1 cellular context compared by ENCODE assay signal in the genomic region with DNA sequence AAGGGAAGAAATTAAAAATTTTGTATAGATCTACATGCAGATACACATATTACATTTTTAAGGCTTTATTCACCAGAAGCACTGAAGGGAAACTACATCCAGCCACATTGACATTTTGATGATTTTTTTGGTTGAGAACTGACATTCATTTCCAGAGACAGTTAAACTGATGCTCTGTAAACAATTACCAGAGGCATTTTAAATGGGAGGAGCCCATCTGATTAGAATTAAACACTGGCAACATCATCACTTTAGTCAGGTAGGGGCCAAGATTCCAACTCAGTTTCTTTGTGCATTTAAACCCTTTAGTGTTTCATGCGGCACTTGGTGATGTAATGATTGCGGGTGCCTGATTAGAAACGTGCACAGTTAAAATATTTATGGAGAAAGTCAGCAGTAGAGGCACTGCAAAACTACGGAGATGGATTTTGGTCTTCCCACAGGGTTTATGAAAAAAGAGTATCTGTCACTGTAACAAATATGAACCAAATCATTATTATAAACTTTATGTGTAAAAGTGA.
TF ChIP-seq lines count a peak whose summit lies in the region.

No MANE protein-coding gene starts in this region.

TF ChIP-seq in SK-N-SH, 30 proteins besides CTCF, POLR2A, EP300 and RAD21 (continued from another document):
- TF ChIP-seq, protein P1, sequence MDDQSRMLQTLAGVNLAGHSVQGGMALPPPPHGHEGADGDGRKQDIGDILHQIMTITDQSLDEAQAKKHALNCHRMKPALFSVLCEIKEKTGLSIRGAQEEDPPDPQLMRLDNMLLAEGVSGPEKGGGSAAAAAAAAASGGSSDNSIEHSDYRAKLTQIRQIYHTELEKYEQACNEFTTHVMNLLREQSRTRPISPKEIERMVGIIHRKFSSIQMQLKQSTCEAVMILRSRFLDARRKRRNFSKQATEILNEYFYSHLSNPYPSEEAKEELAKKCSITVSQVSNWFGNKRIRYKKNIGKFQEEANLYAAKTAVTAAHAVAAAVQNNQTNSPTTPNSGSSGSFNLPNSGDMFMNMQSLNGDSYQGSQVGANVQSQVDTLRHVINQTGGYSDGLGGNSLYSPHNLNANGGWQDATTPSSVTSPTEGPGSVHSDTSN (IDR thresholded peaks at IDR 0.05), result peak; percentile 40; the same call in 1 of the 2 replicates
- TF ChIP-seq POLR2AphosphoS5 (IDR thresholded peaks at IDR 0.05; ENCODE audit: low read depth, low read length) (no peak), YY1 (IDR thresholded peaks at IDR 0.05; ENCODE audit: low read depth) (no peak), TEAD4 (IDR thresholded peaks at IDR 0.05; ENCODE audit: borderline replicate concordance, insufficient read depth) (peak; percentile 13; the same call in 1 of the 2 replicates), MXI1 (IDR thresholded peaks at IDR 0.05; ENCODE audit: low read depth, low read length) (no peak), CHD2 (IDR thresholded peaks at IDR 0.05; ENCODE audit: low read length, partially characterized antibody) (no peak), FOSL2 (IDR thresholded peaks at IDR 0.05; ENCODE audit: borderline replicate concordance, low read depth) (no peak), RCOR1 (IDR thresholded peaks at IDR 0.05; ENCODE audit: low read length) (no peak), NRF1 (IDR thresholded peaks at IDR 0.05; ENCODE audit: low read depth, low read length) (no peak), JUND (IDR thresholded peaks at IDR 0.05) (peak; percentile 22; the same call in 1 of the 2 replicates), FOXM1 (IDR thresholded peaks at IDR 0.05; ENCODE audit: low read depth) (no peak), SIN3A (IDR thresholded peaks at IDR 0.05; ENCODE audit: borderline replicate concordance, low read depth, low read length) (no peak)
- TF ChIP-seq, protein P2, sequence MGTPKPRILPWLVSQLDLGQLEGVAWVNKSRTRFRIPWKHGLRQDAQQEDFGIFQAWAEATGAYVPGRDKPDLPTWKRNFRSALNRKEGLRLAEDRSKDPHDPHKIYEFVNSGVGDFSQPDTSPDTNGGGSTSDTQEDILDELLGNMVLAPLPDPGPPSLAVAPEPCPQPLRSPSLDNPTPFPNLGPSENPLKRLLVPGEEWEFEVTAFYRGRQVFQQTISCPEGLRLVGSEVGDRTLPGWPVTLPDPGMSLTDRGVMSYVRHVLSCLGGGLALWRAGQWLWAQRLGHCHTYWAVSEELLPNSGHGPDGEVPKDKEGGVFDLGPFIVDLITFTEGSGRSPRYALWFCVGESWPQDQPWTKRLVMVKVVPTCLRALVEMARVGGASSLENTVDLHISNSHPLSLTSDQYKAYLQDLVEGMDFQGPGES (IDR thresholded peaks at IDR 0.05; ENCODE audit: low read depth, low read length), result no peak
- TF ChIP-seq, protein P3, sequence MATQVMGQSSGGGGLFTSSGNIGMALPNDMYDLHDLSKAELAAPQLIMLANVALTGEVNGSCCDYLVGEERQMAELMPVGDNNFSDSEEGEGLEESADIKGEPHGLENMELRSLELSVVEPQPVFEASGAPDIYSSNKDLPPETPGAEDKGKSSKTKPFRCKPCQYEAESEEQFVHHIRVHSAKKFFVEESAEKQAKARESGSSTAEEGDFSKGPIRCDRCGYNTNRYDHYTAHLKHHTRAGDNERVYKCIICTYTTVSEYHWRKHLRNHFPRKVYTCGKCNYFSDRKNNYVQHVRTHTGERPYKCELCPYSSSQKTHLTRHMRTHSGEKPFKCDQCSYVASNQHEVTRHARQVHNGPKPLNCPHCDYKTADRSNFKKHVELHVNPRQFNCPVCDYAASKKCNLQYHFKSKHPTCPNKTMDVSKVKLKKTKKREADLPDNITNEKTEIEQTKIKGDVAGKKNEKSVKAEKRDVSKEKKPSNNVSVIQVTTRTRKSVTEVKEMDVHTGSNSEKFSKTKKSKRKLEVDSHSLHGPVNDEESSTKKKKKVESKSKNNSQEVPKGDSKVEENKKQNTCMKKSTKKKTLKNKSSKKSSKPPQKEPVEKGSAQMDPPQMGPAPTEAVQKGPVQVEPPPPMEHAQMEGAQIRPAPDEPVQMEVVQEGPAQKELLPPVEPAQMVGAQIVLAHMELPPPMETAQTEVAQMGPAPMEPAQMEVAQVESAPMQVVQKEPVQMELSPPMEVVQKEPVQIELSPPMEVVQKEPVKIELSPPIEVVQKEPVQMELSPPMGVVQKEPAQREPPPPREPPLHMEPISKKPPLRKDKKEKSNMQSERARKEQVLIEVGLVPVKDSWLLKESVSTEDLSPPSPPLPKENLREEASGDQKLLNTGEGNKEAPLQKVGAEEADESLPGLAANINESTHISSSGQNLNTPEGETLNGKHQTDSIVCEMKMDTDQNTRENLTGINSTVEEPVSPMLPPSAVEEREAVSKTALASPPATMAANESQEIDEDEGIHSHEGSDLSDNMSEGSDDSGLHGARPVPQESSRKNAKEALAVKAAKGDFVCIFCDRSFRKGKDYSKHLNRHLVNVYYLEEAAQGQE (IDR thresholded peaks at IDR 0.05; ENCODE audit: low read depth, low read length), result no peak
